16 cellular contexts compared by ENCODE assay signal in the genomic region with DNA sequence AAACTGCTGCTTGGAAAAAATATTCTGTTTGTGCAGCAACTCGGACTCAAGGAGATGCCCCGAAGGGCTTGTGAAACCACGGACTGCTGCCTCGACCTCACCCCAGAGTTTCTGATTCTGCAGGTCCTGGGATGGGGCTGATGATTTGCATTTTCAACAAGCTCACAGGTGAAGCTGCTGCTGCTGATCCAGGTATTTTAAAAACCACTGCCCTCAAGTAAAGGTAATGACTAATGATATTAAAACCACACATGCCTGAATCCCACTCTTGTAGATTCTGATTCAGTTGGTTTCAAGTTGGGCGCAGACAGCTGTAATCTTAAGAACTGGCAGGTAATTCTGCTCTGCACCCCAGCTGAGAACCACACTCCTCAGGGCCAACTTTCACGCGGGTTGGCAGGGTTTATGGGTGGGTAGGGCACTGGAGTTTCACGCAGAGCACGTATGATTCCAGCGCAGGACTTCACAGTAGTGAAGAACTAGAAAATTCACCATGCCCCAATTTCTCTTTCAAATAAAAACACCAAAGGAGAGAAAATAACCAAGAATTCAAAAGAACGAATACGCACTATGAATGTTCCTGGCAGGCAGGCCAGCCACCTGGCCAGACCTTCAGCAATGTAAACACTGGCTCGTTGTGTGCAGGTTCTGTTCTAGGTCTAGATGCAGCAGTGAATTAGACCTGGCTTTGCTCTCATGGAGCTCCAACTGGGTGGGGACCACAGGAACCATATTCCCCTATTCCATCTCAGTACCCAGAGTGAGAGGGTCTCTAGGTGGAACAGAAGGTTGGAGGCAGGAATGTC.
DNase-seq lines count a peak whose midpoint lies in the region; ATAC-seq and TF ChIP-seq lines count a peak whose summit lies in the region.
"Had no signal": no experiment of that assay in that cellular context is flagged by ENCODE, and none has a peak within 500 bp of the region (broad histone marks: within the 10 kb centered on the region; RNA-seq: fewer than 3 reads in every experiment).

No MANE protein-coding gene starts in this region.

- TF ChIP-seq POLR2A in heart left ventricle (IDR thresholded peaks at IDR 0.05) (no peak), breast epithelium (IDR thresholded peaks at IDR 0.05) (no peak), uterus (IDR thresholded peaks at IDR 0.05) (no peak)

- TF ChIP-seq CTCF in left ventricle myocardium inferior (IDR thresholded peaks at IDR 0.05; ENCODE audit: borderline replicate concordance) (no peak), heart left ventricle (IDR thresholded peaks at IDR 0.05) (no peak), breast epithelium (IDR thresholded peaks at IDR 0.05) (no peak), mesothelial cell of epicardium (IDR thresholded peaks at IDR 0.05; ENCODE audit: unreplicated experiment) (no peak), uterus (IDR thresholded peaks at IDR 0.05) (no peak), GM13976 (IDR thresholded peaks at IDR 0.05; ENCODE audit: borderline replicate concordance, control extremely low read depth, extremely low read depth, insufficient read depth, missing control alignments) (no peak), endothelial cell (IDR thresholded peaks at IDR 0.05; ENCODE audit: unreplicated experiment) (no peak)

- no peaks in the 10 kb centered on the region for H3K27me3 Mint-ChIP-seq in mesothelial cell of epicardium (ENCODE audit: low read depth)
- H3K27me3 Mint-ChIP-seq in endothelial cell (ENCODE audit: unreplicated experiment), result no peaks in the 10 kb centered on the region
- H3K27me3 Mint-ChIP-seq: activated naive CD8-positive, alpha-beta T cell treated with anti-CD3 and anti-CD28 coated beads for 36 hours had no signal

- H3K9me3 ChIP-seq in left ventricle myocardium inferior (replicated peaks), result no peaks in the 10 kb centered on the region
- H3K9me3 ChIP-seq in heart left ventricle, result no peaks in the 10 kb centered on the region
- no peaks in the 10 kb centered on the region for H3K9me3 ChIP-seq in breast epithelium
- H3K9me3 ChIP-seq in uterus, result no peaks in the 10 kb centered on the region
- H3K9me3 ChIP-seq: neutrophil had no signal

- H3K4me1 ChIP-seq in left ventricle myocardium inferior (peaks cover 57% of the 10 kb centered on the region), heart left ventricle (peaks cover 0 to 53% (median 36%) of the 10 kb centered on the region in 12 donors), breast epithelium (peaks cover 0 to 4% of the 10 kb centered on the region in 2 donors), uterus (peaks cover 7 to 14% of the 10 kb centered on the region in 2 donors)

- H3K4me1 Mint-ChIP-seq in mesothelial cell of epicardium, result peaks cover 39% of the 10 kb centered on the region
- H3K4me1 Mint-ChIP-seq in endothelial cell (ENCODE audit: unreplicated experiment), result peaks cover 5% of the 10 kb centered on the region

- DNase-seq in left ventricle myocardium inferior (no peak), heart left ventricle (no peak), breast epithelium (ENCODE audit: low spot score in 2 of 2) (no peak), mesothelial cell of epicardium (ENCODE audit: low spot score in 2 of 2, unreplicated experiment in 2 of 2) (no peak), uterus (no peak), GM13976 (ENCODE audit: low spot score) (no peak), endothelial cell (ENCODE audit: low spot score) (no peak)
- DNase-seq: activated CD8-positive, alpha-beta memory T cell treated with anti-CD3 and anti-CD28 coated beads, Interleukin-2, amount 50 U/mL, for 4 hours; activated naive CD8-positive, alpha-beta T cell treated with anti-CD3 and anti-CD28 coated beads for 36 hours; IMR-90; NCI-H2171; SIG-M5 had no signal

- in situ Hi-C loops in GM13976 (cut with MboI; ENCODE audit: low sequenced_read_pairs, unreplicated experiment), result no loop called here

- 74 to 95% (median 83%) methylated on average over 13 of the region's 13 CpGs for WGBS in heart left ventricle, 4 donors

- no peaks in the 10 kb centered on the region for H3K9me3 Mint-ChIP-seq in mesothelial cell of epicardium
- no peaks in the 10 kb centered on the region for H3K9me3 Mint-ChIP-seq in endothelial cell (ENCODE audit: unreplicated experiment)
- H3K9me3 Mint-ChIP-seq: activated naive CD8-positive, alpha-beta T cell treated with anti-CD3 and anti-CD28 coated beads for 36 hours had no signal

- H3K4me3 Mint-ChIP-seq in mesothelial cell of epicardium (no peak overlapping the region), endothelial cell (ENCODE audit: unreplicated experiment) (no peak overlapping the region)
- H3K4me3 Mint-ChIP-seq: activated naive CD8-positive, alpha-beta T cell treated with anti-CD3 and anti-CD28 coated beads for 36 hours had no signal

- H3K36me3 Mint-ChIP-seq in mesothelial cell of epicardium, result peaks cover 4% of the 10 kb centered on the region
- no peaks in the 10 kb centered on the region for H3K36me3 Mint-ChIP-seq in endothelial cell (ENCODE audit: low read depth, unreplicated experiment)

- H3K36me3 ChIP-seq in left ventricle myocardium inferior (no peaks in the 10 kb centered on the region), heart left ventricle (no peaks in the 10 kb centered on the region), breast epithelium (no peaks in the 10 kb centered on the region), uterus (no peaks in the 10 kb centered on the region)
- H3K36me3 ChIP-seq: neutrophil had no signal

- intact Hi-C loops in left ventricle myocardium inferior (cut with micrococcal nuclease) (no loop called here), heart left ventricle (cut with DNase I) (no loop called here), breast epithelium (cut with DNase I; ENCODE audit: low total_unique reads) (no loop called here), uterus (cut with DNase I; ENCODE audit: low total_unique reads) (no loop called here)

- no peaks in the 10 kb centered on the region for H3K27me3 ChIP-seq in left ventricle myocardium inferior (ENCODE audit: low read depth)
- H3K27me3 ChIP-seq in heart left ventricle, result no peaks in the 10 kb centered on the region
- no peaks in the 10 kb centered on the region for H3K27me3 ChIP-seq in breast epithelium
- no peaks in the 10 kb centered on the region for H3K27me3 ChIP-seq in uterus
- H3K27me3 ChIP-seq: dorsolateral prefrontal cortex, neutrophil had no signal

- no peak for ATAC-seq in heart left ventricle
- ATAC-seq in HG03097 (IDR thresholded peaks at IDR 0.05; ENCODE audit: low FRiP score, unreplicated experiment), result no peak
- ATAC-seq: HCT116 had no signal

- peak overlapping the region; percentile 48 for H3K27ac Mint-ChIP-seq in mesothelial cell of epicardium
- H3K27ac Mint-ChIP-seq in endothelial cell (ENCODE audit: unreplicated experiment), result no peak overlapping the region
- H3K27ac Mint-ChIP-seq: activated naive CD8-positive, alpha-beta T cell treated with anti-CD3 and anti-CD28 coated beads for 36 hours had no signal

- peak overlapping the region; percentile 85 for H3K27ac ChIP-seq in left ventricle myocardium inferior (replicated peaks)
- peak overlapping the region in 4 of 12 donors; percentile 4 to 87 (median 58) for H3K27ac ChIP-seq in heart left ventricle
- H3K27ac ChIP-seq in breast epithelium, result peak overlapping the region; percentile 73 to 81
- peak overlapping the region; percentile 82 to 96 for H3K27ac ChIP-seq in uterus
- H3K27ac ChIP-seq: neutrophil had no signal

- no peak overlapping the region for H3K4me3 ChIP-seq in left ventricle myocardium inferior
- H3K4me3 ChIP-seq in heart left ventricle, result no peak overlapping the region
- H3K4me3 ChIP-seq in breast epithelium, result peak overlapping the region in 1 of 3 donors; percentile 47
- no peak overlapping the region for H3K4me3 ChIP-seq in uterus
- H3K4me3 ChIP-seq: dorsolateral prefrontal cortex had no signal
